30 cellular contexts compared by ENCODE assay signal in genomic region chr4:169198167-169198566, GRCh38.
"Had no signal": no experiment of that assay in that cellular context is flagged by ENCODE, and none has a peak within 500 bp of the region (broad histone marks: within the 10 kb centered on the region; RNA-seq: fewer than 3 reads in every experiment).

No MANE protein-coding gene starts in this region.

- FAIRE-seq: astrocyte, bronchial epithelial cell had no signal

- DNase-seq: activated CD4-positive, alpha-beta T cell treated with anti-CD3 and anti-CD28 coated beads for 1 hour; activated CD4-positive, alpha-beta T cell treated with anti-CD3 and anti-CD28 coated beads for 4 hours; activated CD4-positive, alpha-beta T cell treated with anti-CD3 and anti-CD28 coated beads, Interleukin-2, amount 10 ng/mL, durations not matched to agents 7 days and 5 days; activated CD4-positive, alpha-beta T cell treated with anti-CD3 and anti-CD28 coated beads, Interleukin-2, amount 50 U/mL, for 4 hours; activated CD8-positive, alpha-beta memory T cell treated with anti-CD3 and anti-CD28 coated beads for 24 hours; activated CD8-positive, alpha-beta T cell treated with anti-CD3 and anti-CD28 coated beads for 36 hours; activated effector memory CD4-positive, alpha-beta T cell treated with Interleukin-2 at 50 U/mL for 16 hours; activated gamma-delta T cell treated with Interleukin-2 at 50 U/mL for 16 hours; activated naive CD4-positive, alpha-beta T cell treated with anti-CD3 and anti-CD28 coated beads, Interleukin-2, amount 50 U/mL, for 16 hours; activated naive CD4-positive, alpha-beta T cell treated with Interleukin-2 at 50 U/mL for 16 hours; activated T-cell treated with anti-CD3 and anti-CD28 coated beads, Interleukin-2, amount 50 U/mL, for 4 hours; amniotic stem cell; anterior cingulate cortex; brain microvascular endothelial cell; dorsolateral prefrontal cortex; effector memory CD4-positive, alpha-beta T cell; endodermal cell; foreskin fibroblast; gastrocnemius medialis; glutamatergic neuron; heart left ventricle; T-helper 2 cell had no signal

- H3K36me3 Mint-ChIP-seq: activated naive CD8-positive, alpha-beta T cell had no signal

- H3K27me3 Mint-ChIP-seq: activated CD8-positive, alpha-beta T cell treated with anti-CD3 and anti-CD28 coated beads for 36 hours; activated naive CD8-positive, alpha-beta T cell; dendritic cell treated with granulocyte-macrophage colony-stimulating factor and Interleukin-4, amounts not matched to agents 40 ng/mL and 50 ng/mL, for 4 days had no signal

- H3K9me3 Mint-ChIP-seq: activated CD4-positive, alpha-beta T cell treated with anti-CD3 and anti-CD28 coated beads, Interleukin-2, amount 10 ng/mL, durations not matched to agents 7 days and 5 days; activated T-helper 17 cell treated with anti-CD3 and anti-CD28 coated beads, Interleukin-2, amount 50 U/mL, for 72 hours; central memory CD8-positive, alpha-beta T cell; dendritic cell treated with granulocyte-macrophage colony-stimulating factor and Interleukin-4, amounts not matched to agents 40 ng/mL and 50 ng/mL, for 4 days; endodermal cell had no signal

- ATAC-seq: activated CD8-positive, alpha-beta T cell treated with anti-CD3 and anti-CD28 coated beads for 36 hours; activated T-cell treated with anti-CD3 and anti-CD28 coated beads, Interleukin-2, amount 50 U/mL, for 4 hours; activated T-helper 17 cell treated with anti-CD3 and anti-CD28 coated beads, Interleukin-2, amount 50 U/mL, for 72 hours; esophagus mucosa; gastrocnemius medialis; heart left ventricle; WTC11 had no signal

- H3K4me1 Mint-ChIP-seq: activated CD4-positive, alpha-beta T cell treated with anti-CD3 and anti-CD28 coated beads, Interleukin-2, amount 10 ng/mL, durations not matched to agents 7 days and 5 days; activated T-helper 17 cell treated with anti-CD3 and anti-CD28 coated beads, Interleukin-2, amount 50 U/mL, for 72 hours; central memory CD8-positive, alpha-beta T cell had no signal

- H3K27ac Mint-ChIP-seq: activated CD4-positive, alpha-beta T cell treated with anti-CD3 and anti-CD28 coated beads, Interleukin-2, amount 10 ng/mL, durations not matched to agents 7 days and 5 days; activated CD8-positive, alpha-beta T cell treated with anti-CD3 and anti-CD28 coated beads for 36 hours; activated naive CD8-positive, alpha-beta T cell; activated T-helper 17 cell treated with anti-CD3 and anti-CD28 coated beads, Interleukin-2, amount 50 U/mL, for 72 hours; dendritic cell treated with granulocyte-macrophage colony-stimulating factor and Interleukin-4, amounts not matched to agents 40 ng/mL and 50 ng/mL, for 4 days; endodermal cell; WTC11 had no signal

- H3K4me3 Mint-ChIP-seq: activated CD4-positive, alpha-beta T cell treated with anti-CD3 and anti-CD28 coated beads, Interleukin-2, amount 10 ng/mL, durations not matched to agents 7 days and 5 days; activated CD8-positive, alpha-beta T cell treated with anti-CD3 and anti-CD28 coated beads for 36 hours; activated naive CD8-positive, alpha-beta T cell; activated T-cell treated with anti-CD3 and anti-CD28 coated beads, Interleukin-2, amount 50 U/mL, for 4 hours; activated T-helper 17 cell treated with anti-CD3 and anti-CD28 coated beads, Interleukin-2, amount 50 U/mL, for 72 hours; central memory CD8-positive, alpha-beta T cell; dendritic cell treated with granulocyte-macrophage colony-stimulating factor and Interleukin-4, amounts not matched to agents 40 ng/mL and 50 ng/mL, for 4 days; endodermal cell; WTC11 had no signal
